ENCODE assay signal across 18 cellular contexts in the genomic region with DNA sequence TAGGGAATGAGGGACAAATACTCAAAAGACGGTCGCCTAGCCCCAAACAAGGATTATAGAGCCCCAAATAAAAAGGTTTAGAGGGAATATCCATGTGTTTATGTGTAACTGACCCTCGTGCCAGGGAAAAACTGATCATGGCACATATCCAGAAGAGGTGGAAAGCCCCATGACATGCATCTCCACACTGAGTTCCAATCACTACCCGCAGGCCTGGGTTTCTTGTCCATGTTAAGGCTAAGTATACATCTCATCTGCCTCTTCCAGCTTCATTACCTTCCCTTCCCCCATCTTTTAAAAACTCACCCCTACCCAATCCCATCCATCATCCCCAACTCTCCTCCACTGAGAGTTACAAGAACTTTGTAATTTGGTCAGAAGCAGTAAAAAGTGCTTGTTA. TPM values are rescaled to one million over a fixed set of nuclear protein-coding genes. Genes with fewer than 3 reads are reported as not detected.
DNase-seq lines count a peak whose midpoint lies in the region; ATAC-seq and TF ChIP-seq lines count a peak whose summit lies in the region.
"Had no signal": no experiment of that assay in that cellular context is flagged by ENCODE, and none has a peak within 500 bp of the region (broad histone marks: within the 10 kb centered on the region; RNA-seq: fewer than 3 reads in every experiment).

No MANE protein-coding gene starts in this region.

- TF ChIP-seq CTCF in cardiac muscle cell (IDR thresholded peaks at IDR 0.05; ENCODE audit: low read depth, low read length), result no peak
- no peak for TF ChIP-seq CTCF in RWPE1 (conservative IDR thresholded peaks at IDR 0.05; ENCODE audit: low read depth)
- TF ChIP-seq CTCF in foreskin keratinocyte (conservative IDR thresholded peaks at IDR 0.05), result no peak

- intact Hi-C loops in cardiac septum (cut with DNase I), result no loop called here

- H3K4me1 ChIP-seq in cardiac muscle cell (ENCODE audit: low read depth) (peaks cover 13% of the 10 kb centered on the region), foreskin keratinocyte (peaks cover 12% of the 10 kb centered on the region)
- H3K4me1 ChIP-seq: left lung, upper lobe of right lung had no signal

- DNase-seq in cardiac muscle cell (ENCODE audit: low read depth in 1 of 2, low spot score in 1 of 2) (no peak), cardiac septum (ENCODE audit: low spot score) (no peak), RWPE1 (ENCODE audit: low spot score) (no peak), foreskin keratinocyte (no peak), MV-4-11 (lab: John Stamatoyannopoulos, UW) (no peak), GM19240 (ENCODE audit: insufficient read length, low spot score) (no peak)
- no peak for DNase-seq in stimulated activated naive CD4-positive, alpha-beta T cell treated with Interleukin-2 at 50 U/mL for 16 hours (lab: John Stamatoyannopoulos, UW)
- DNase-seq: activated CD4-positive, alpha-beta T cell treated with anti-CD3 and anti-CD28 coated beads, Interleukin-2, amount 50 U/mL, for 1 hour; caudate nucleus; Kasumi-1; left lung; NCI-H2171; occipital lobe; stimulated activated naive B cell treated with anti-CD40 and anti-IgM and Interleukin-4, amounts not matched to agents 10 μg/mL and 1 μg/mL and 100 μg/mL, for 72 hours; SW 1271; upper lobe of right lung had no signal

- CTCF ChIA-PET in RWPE1 (lab: Yijun Ruan, JAX), result no interaction called here

- H3K4me3 ChIP-seq in cardiac muscle cell, result no peak overlapping the region
- H3K4me3 ChIP-seq: esophagus muscularis mucosa, left lung, upper lobe of right lung had no signal

- no peaks in the 10 kb centered on the region for H3K9me3 ChIP-seq in cardiac muscle cell (ENCODE audit: low read depth)
- H3K9me3 ChIP-seq: esophagus muscularis mucosa, left lung, upper lobe of right lung had no signal

- no peaks in the 10 kb centered on the region for H3K27me3 ChIP-seq in cardiac muscle cell
- H3K27me3 ChIP-seq in foreskin keratinocyte, result no peaks in the 10 kb centered on the region
- H3K27me3 ChIP-seq: esophagus muscularis mucosa, left lung, upper lobe of right lung had no signal

- peak overlapping the region; percentile 85 for H3K27ac ChIP-seq in cardiac muscle cell
- H3K27ac ChIP-seq in RWPE1, result peak overlapping the region; percentile 21; the same call in 1 of the 2 replicates
- peak overlapping the region; percentile 12 for H3K27ac ChIP-seq in foreskin keratinocyte
- H3K27ac ChIP-seq: esophagus muscularis mucosa, left lung, upper lobe of right lung had no signal

- POLR2A ChIA-PET in RWPE1 (lab: Yijun Ruan, JAX; ENCODE audit: low non-redundant PET), result no interaction called here

- no peak for ATAC-seq in foreskin keratinocyte
- ATAC-seq in HG03159 (IDR thresholded peaks at IDR 0.05; ENCODE audit: unreplicated experiment), result no peak
- ATAC-seq: upper lobe of right lung had no signal

- peaks cover 4% of the 10 kb centered on the region for H3K36me3 ChIP-seq in cardiac muscle cell
- H3K36me3 ChIP-seq: left lung had no signal

RNA-seq across cellular contexts. Expression of a gene that starts 15.2 kb away (rescaled TPM):
- total RNA-seq in cardiac muscle cell (73.6 and 84.2 TPM in 2 replicates), cardiac septum (94.9 TPM), foreskin keratinocyte (99.9 and 107 TPM in 2 replicates)
- polyA plus RNA-seq in cardiac muscle cell (106 and 112 TPM in 2 replicates), foreskin keratinocyte (115 and 131 TPM in 2 replicates)

Comparison
In these comparisons a context has a peak if more than half of its experiments do, and no peak if none do; other contexts are left out.
1. H3K27ac ChIP-seq: peak in every context shown above with its lines; median percentile 85 in cardiac muscle cell; 21 in RWPE1; 12 in foreskin keratinocyte.